1 cellular context compared by ENCODE assay signal in genomic region chr5:1324719-1325190, GRCh38.
TF ChIP-seq lines count a peak whose summit lies in the region.

No MANE protein-coding gene starts in this region.

TF ChIP-seq in IMR-90, 13 proteins besides CTCF, POLR2A, EP300 and RAD21 (continued from another document):
- TF ChIP-seq ELK1 (IDR thresholded peaks at IDR 0.05; ENCODE audit: borderline replicate concordance, low read depth, low read length): no peak
- TF ChIP-seq RFX5 (IDR thresholded peaks at IDR 0.05; ENCODE audit: low read depth, low read length): no peak
- no peak for TF ChIP-seq CEBPB (IDR thresholded peaks at IDR 0.05; ENCODE audit: low read depth, low read length)
- no peak for TF ChIP-seq FOS (IDR thresholded peaks at IDR 0.05; ENCODE audit: low read depth, low read length)
- TF ChIP-seq MAFK (IDR thresholded peaks at IDR 0.05; ENCODE audit: low read depth, low read length): no peak
- no peak for TF ChIP-seq MXI1 (IDR thresholded peaks at IDR 0.05; ENCODE audit: borderline replicate concordance, low read depth, low read length)
TF ChIP-seq in IMR-90: peak in this region for 0.
